ENCODE assay signal across 1 cellular context in the genomic region with DNA sequence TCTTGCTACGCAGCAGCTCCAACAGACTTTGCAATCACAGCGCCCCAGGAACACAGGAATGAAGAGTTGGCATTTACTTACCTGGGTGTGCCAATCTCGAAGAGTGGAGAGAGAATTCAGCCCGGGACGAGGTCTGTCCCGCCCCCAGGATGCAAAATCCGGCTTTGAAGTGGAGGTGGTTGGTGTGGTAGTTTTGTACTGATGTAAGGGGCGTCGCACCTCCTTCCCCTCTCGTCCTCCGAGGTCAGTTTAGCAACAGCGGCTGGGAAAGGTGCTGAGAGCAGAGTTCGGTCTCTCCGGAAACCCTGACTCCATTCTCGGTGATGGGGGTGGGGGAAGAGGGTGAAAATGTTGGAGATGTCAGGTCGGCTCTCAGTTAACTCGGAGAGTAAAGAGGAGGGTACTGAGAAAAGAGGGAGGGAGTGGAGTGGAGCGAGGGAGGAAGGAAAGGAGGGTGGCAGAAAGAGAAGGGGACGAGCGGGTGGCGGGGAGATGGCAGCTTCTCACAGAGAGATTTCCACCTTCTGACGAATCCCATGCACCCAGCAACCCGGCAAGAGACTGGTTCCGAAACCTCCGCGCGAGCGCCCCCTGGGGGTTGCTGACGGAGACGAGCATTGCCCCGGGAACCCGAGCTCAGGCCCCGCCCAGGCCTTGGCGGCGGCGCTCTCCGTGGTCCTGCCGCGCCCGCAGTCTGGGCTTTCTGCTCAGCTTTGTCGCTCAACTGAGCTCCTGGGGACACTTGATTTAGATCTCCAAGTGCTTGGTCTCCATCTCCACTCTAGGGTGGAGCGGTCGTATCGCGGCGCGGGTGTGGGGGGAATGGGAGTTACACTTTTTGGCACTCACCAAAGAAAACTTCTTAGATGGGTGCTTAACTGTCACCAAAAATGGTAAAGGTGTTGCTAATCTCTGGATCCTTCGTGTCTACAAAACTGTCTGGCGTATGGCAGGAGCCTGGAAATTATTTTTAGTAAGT.
TF ChIP-seq lines count a peak whose summit lies in the region.

A gene (minus strand): TSS at position 529 of the 979 bp plus-strand sequence.

TF ChIP-seq in HepG2, 621 proteins besides CTCF, POLR2A, EP300 and RAD21 (continued from another document and continues in another):
- TF ChIP-seq, protein P1, sequence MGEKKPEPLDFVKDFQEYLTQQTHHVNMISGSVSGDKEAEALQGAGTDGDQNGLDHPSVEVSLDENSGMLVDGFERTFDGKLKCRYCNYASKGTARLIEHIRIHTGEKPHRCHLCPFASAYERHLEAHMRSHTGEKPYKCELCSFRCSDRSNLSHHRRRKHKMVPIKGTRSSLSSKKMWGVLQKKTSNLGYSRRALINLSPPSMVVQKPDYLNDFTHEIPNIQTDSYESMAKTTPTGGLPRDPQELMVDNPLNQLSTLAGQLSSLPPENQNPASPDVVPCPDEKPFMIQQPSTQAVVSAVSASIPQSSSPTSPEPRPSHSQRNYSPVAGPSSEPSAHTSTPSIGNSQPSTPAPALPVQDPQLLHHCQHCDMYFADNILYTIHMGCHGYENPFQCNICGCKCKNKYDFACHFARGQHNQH (CRISPR knock-in tag; IDR thresholded peaks at IDR 0.05), result peak; percentile 69; the same call in 1 of the 2 replicates
- TF ChIP-seq, protein P2, sequence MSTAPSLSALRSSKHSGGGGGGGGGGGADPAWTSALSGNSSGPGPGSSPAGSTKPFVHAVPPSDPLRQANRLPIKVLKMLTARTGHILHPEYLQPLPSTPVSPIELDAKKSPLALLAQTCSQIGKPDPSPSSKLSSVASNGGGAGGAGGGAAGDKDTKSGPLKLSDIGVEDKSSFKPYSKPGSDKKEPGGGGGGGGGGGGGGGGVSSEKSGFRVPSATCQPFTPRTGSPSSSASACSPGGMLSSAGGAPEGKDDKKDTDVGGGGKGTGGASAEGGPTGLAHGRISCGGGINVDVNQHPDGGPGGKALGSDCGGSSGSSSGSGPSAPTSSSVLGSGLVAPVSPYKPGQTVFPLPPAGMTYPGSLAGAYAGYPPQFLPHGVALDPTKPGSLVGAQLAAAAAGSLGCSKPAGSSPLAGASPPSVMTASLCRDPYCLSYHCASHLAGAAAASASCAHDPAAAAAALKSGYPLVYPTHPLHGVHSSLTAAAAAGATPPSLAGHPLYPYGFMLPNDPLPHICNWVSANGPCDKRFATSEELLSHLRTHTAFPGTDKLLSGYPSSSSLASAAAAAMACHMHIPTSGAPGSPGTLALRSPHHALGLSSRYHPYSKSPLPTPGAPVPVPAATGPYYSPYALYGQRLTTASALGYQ (CRISPR knock-in tag; IDR thresholded peaks at IDR 0.05), result 0 out of 2 replicates have a peak, but pooled peaks have one; percentile 41
- TF ChIP-seq ZSCAN21 (CRISPR knock-in tag; IDR thresholded peaks at IDR 0.05; ENCODE audit: borderline replicate concordance) (peak; percentile 89; the same call in 1 of the 2 replicates), ZNF605 (CRISPR knock-in tag; IDR thresholded peaks at IDR 0.05) (peak; percentile 64; the same call in 1 of the 2 replicates), HIVEP1 (CRISPR knock-in tag; IDR thresholded peaks at IDR 0.05) (no peak), MIER3 (CRISPR knock-in tag; IDR thresholded peaks at IDR 0.05; ENCODE audit: borderline replicate concordance) (no peak), ZEB1 (IDR thresholded peaks at IDR 0.05; ENCODE audit: insufficient replicate concordance, low read depth) (no peak), RARA (CRISPR knock-in tag; IDR thresholded peaks at IDR 0.05) (peak; percentile 58), KLF15 (CRISPR knock-in tag; IDR thresholded peaks at IDR 0.05; ENCODE audit: borderline replicate concordance) (peak; percentile 53; the same call in 1 of the 2 replicates), ZNF292 (CRISPR knock-in tag; IDR thresholded peaks at IDR 0.05; ENCODE audit: borderline replicate concordance, low read depth) (no peak), ZSCAN20 (CRISPR knock-in tag; IDR thresholded peaks at IDR 0.05; ENCODE audit: borderline replicate concordance) (peak; percentile 83), ZNF879 (CRISPR knock-in tag; IDR thresholded peaks at IDR 0.05) (peak; percentile 55; the same call in 1 of the 2 replicates), XBP1 (CRISPR knock-in tag; IDR thresholded peaks at IDR 0.05) (peak; percentile 77; the same call in 1 of the 2 replicates), ZNF563 (CRISPR knock-in tag; IDR thresholded peaks at IDR 0.05) (0 out of 2 replicates have a peak, but pooled peaks have one; percentile 65), TEAD3 (CRISPR knock-in tag; optimal IDR thresholded peaks at IDR 0.05; ENCODE audit: borderline replicate concordance) (peak; percentile 12), SPEN (CRISPR knock-in tag; IDR thresholded peaks at IDR 0.05; ENCODE audit: low read depth) (no peak), ZNF749 (CRISPR knock-in tag; IDR thresholded peaks at IDR 0.05; ENCODE audit: borderline replicate concordance) (peak; percentile 89; the same call in 1 of the 2 replicates), FOSL1 (CRISPR knock-in tag; IDR thresholded peaks at IDR 0.05; ENCODE audit: borderline replicate concordance) (no peak), ZNF124 (CRISPR knock-in tag; IDR thresholded peaks at IDR 0.05) (peak; percentile 81; the same call in 1 of the 2 replicates), KMT2B (CRISPR knock-in tag; IDR thresholded peaks at IDR 0.05) (0 out of 2 replicates have a peak, but pooled peaks have one; percentile 50), FOSL2 (CRISPR knock-in tag; IDR thresholded peaks at IDR 0.05) (peak; percentile 40), MEF2D (CRISPR knock-in tag; IDR thresholded peaks at IDR 0.05) (peak; percentile 66; the same call in 1 of the 2 replicates), IRX3 (CRISPR knock-in tag; IDR thresholded peaks at IDR 0.05; ENCODE audit: borderline replicate concordance, low read depth) (peak; percentile 65; the same call in 1 of the 2 replicates), ZNF550 (CRISPR knock-in tag; IDR thresholded peaks at IDR 0.05; ENCODE audit: borderline replicate concordance) (no peak), ZNF891 (CRISPR knock-in tag; IDR thresholded peaks at IDR 0.05) (peak; percentile 74; the same call in 1 of the 2 replicates), TBX2 (CRISPR knock-in tag; IDR thresholded peaks at IDR 0.05; ENCODE audit: borderline replicate concordance) (peak; percentile 41; the same call in 1 of the 2 replicates), MIER2 (CRISPR knock-in tag; IDR thresholded peaks at IDR 0.05) (peak; percentile 99)
- TF ChIP-seq, protein P3, sequence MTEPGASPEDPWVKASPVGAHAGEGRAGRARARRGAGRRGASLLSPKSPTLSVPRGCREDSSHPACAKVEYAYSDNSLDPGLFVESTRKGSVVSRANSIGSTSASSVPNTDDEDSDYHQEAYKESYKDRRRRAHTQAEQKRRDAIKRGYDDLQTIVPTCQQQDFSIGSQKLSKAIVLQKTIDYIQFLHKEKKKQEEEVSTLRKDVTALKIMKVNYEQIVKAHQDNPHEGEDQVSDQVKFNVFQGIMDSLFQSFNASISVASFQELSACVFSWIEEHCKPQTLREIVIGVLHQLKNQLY (CRISPR knock-in tag; IDR thresholded peaks at IDR 0.05), result no peak
- TF ChIP-seq, protein P4, sequence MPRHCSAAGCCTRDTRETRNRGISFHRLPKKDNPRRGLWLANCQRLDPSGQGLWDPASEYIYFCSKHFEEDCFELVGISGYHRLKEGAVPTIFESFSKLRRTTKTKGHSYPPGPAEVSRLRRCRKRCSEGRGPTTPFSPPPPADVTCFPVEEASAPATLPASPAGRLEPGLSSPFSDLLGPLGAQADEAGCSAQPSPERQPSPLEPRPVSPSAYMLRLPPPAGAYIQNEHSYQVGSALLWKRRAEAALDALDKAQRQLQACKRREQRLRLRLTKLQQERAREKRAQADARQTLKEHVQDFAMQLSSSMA (CRISPR knock-in tag; IDR thresholded peaks at IDR 0.05), result peak; percentile 23; the same call in 1 of the 2 replicates
- TF ChIP-seq, protein P5, sequence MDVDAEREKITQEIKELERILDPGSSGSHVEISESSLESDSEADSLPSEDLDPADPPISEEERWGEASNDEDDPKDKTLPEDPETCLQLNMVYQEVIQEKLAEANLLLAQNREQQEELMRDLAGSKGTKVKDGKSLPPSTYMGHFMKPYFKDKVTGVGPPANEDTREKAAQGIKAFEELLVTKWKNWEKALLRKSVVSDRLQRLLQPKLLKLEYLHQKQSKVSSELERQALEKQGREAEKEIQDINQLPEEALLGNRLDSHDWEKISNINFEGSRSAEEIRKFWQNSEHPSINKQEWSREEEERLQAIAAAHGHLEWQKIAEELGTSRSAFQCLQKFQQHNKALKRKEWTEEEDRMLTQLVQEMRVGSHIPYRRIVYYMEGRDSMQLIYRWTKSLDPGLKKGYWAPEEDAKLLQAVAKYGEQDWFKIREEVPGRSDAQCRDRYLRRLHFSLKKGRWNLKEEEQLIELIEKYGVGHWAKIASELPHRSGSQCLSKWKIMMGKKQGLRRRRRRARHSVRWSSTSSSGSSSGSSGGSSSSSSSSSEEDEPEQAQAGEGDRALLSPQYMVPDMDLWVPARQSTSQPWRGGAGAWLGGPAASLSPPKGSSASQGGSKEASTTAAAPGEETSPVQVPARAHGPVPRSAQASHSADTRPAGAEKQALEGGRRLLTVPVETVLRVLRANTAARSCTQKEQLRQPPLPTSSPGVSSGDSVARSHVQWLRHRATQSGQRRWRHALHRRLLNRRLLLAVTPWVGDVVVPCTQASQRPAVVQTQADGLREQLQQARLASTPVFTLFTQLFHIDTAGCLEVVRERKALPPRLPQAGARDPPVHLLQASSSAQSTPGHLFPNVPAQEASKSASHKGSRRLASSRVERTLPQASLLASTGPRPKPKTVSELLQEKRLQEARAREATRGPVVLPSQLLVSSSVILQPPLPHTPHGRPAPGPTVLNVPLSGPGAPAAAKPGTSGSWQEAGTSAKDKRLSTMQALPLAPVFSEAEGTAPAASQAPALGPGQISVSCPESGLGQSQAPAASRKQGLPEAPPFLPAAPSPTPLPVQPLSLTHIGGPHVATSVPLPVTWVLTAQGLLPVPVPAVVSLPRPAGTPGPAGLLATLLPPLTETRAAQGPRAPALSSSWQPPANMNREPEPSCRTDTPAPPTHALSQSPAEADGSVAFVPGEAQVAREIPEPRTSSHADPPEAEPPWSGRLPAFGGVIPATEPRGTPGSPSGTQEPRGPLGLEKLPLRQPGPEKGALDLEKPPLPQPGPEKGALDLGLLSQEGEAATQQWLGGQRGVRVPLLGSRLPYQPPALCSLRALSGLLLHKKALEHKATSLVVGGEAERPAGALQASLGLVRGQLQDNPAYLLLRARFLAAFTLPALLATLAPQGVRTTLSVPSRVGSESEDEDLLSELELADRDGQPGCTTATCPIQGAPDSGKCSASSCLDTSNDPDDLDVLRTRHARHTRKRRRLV (CRISPR knock-in tag; IDR thresholded peaks at IDR 0.05), result no peak
- TF ChIP-seq, protein P6, sequence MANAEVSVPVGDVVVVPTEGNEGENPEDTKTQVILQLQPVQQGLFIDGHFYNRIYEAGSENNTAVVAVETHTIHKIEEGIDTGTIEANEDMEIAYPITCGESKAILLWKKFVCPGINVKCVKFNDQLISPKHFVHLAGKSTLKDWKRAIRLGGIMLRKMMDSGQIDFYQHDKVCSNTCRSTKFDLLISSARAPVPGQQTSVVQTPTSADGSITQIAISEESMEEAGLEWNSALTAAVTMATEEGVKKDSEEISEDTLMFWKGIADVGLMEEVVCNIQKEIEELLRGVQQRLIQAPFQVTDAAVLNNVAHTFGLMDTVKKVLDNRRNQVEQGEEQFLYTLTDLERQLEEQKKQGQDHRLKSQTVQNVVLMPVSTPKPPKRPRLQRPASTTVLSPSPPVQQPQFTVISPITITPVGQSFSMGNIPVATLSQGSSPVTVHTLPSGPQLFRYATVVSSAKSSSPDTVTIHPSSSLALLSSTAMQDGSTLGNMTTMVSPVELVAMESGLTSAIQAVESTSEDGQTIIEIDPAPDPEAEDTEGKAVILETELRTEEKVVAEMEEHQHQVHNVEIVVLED (CRISPR knock-in tag; IDR thresholded peaks at IDR 0.05; ENCODE audit: borderline replicate concordance), result no peak
- TF ChIP-seq, protein P7, sequence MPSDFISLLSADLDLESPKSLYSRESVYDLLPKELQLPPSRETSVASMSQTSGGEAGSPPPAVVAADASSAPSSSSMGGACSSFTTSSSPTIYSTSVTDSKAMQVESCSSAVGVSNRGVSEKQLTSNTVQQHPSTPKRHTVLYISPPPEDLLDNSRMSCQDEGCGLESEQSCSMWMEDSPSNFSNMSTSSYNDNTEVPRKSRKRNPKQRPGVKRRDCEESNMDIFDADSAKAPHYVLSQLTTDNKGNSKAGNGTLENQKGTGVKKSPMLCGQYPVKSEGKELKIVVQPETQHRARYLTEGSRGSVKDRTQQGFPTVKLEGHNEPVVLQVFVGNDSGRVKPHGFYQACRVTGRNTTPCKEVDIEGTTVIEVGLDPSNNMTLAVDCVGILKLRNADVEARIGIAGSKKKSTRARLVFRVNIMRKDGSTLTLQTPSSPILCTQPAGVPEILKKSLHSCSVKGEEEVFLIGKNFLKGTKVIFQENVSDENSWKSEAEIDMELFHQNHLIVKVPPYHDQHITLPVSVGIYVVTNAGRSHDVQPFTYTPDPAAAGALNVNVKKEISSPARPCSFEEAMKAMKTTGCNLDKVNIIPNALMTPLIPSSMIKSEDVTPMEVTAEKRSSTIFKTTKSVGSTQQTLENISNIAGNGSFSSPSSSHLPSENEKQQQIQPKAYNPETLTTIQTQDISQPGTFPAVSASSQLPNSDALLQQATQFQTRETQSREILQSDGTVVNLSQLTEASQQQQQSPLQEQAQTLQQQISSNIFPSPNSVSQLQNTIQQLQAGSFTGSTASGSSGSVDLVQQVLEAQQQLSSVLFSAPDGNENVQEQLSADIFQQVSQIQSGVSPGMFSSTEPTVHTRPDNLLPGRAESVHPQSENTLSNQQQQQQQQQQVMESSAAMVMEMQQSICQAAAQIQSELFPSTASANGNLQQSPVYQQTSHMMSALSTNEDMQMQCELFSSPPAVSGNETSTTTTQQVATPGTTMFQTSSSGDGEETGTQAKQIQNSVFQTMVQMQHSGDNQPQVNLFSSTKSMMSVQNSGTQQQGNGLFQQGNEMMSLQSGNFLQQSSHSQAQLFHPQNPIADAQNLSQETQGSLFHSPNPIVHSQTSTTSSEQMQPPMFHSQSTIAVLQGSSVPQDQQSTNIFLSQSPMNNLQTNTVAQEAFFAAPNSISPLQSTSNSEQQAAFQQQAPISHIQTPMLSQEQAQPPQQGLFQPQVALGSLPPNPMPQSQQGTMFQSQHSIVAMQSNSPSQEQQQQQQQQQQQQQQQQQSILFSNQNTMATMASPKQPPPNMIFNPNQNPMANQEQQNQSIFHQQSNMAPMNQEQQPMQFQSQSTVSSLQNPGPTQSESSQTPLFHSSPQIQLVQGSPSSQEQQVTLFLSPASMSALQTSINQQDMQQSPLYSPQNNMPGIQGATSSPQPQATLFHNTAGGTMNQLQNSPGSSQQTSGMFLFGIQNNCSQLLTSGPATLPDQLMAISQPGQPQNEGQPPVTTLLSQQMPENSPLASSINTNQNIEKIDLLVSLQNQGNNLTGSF (CRISPR knock-in tag; IDR thresholded peaks at IDR 0.05), result peak; percentile 78; the same call in 1 of the 2 replicates
- TF ChIP-seq, protein P8, sequence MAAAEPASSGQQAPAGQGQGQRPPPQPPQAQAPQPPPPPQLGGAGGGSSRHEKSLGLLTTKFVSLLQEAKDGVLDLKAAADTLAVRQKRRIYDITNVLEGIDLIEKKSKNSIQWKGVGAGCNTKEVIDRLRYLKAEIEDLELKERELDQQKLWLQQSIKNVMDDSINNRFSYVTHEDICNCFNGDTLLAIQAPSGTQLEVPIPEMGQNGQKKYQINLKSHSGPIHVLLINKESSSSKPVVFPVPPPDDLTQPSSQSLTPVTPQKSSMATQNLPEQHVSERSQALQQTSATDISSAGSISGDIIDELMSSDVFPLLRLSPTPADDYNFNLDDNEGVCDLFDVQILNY (CRISPR knock-in tag; conservative IDR thresholded peaks at IDR 0.05), result 0 out of 2 replicates have a peak, but pooled peaks have one; percentile 65
